In genomic region chr1:33379631-33380354, GRCh38 we compare ENCODE assay signal across 1 cellular context.
TF ChIP-seq lines count a peak whose summit lies in the region.

No MANE protein-coding gene starts in this region.

TF ChIP-seq in GM23338, 12 proteins besides CTCF, POLR2A, EP300 and RAD21 (continued from another document):
- TF ChIP-seq REST (IDR thresholded peaks at IDR 0.05; ENCODE audit: unreplicated experiment) (no peak), JUNB (IDR thresholded peaks at IDR 0.05; ENCODE audit: unreplicated experiment) (no peak)
